Comparison of ENCODE assay signal across 1 cellular context in the genomic region with DNA sequence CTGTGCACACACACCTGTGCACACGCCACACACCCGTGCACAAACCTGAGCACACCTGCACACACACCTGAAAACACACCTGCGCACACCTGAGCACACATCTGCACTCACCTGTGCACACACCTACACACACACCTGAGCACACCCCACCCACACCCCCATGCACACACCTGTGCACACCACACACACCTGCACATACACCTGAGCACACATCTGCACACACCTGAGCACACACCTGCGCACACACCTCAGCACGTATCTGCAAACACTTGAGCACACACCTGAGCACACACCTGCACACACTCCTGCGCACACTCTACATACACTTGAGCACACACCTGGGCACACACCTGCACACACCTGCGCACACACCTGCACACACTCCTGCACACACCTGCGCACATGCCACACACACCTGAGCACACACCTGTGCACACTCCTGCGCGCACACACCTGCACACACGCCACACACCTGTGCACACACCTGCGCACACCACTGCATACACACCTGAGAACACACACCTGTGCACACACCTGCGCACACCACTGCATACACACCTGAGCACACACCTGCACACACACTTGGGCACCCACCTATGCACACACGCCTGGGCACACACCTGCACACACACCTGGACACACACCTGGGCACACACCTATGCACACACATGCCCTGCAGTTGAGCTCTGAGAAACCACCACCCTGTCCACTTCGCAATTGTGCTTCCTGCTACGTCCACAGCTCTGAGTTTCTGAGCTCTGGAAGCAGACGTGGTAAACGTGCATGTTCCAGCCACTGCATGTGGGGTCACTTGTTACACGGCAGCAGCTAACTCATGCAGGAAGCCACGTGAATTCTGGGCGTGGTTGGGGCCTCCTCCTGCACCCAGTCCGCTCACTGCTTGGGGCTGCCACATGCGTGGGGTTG.
TF ChIP-seq lines count a peak whose summit lies in the region.

No MANE protein-coding gene starts in this region.

TF ChIP-seq in HepG2, 621 proteins besides CTCF, POLR2A, EP300 and RAD21 (continued from another document):
- TF ChIP-seq, protein P1, sequence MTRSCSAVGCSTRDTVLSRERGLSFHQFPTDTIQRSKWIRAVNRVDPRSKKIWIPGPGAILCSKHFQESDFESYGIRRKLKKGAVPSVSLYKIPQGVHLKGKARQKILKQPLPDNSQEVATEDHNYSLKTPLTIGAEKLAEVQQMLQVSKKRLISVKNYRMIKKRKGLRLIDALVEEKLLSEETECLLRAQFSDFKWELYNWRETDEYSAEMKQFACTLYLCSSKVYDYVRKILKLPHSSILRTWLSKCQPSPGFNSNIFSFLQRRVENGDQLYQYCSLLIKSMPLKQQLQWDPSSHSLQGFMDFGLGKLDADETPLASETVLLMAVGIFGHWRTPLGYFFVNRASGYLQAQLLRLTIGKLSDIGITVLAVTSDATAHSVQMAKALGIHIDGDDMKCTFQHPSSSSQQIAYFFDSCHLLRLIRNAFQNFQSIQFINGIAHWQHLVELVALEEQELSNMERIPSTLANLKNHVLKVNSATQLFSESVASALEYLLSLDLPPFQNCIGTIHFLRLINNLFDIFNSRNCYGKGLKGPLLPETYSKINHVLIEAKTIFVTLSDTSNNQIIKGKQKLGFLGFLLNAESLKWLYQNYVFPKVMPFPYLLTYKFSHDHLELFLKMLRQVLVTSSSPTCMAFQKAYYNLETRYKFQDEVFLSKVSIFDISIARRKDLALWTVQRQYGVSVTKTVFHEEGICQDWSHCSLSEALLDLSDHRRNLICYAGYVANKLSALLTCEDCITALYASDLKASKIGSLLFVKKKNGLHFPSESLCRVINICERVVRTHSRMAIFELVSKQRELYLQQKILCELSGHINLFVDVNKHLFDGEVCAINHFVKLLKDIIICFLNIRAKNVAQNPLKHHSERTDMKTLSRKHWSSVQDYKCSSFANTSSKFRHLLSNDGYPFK (CRISPR knock-in tag; IDR thresholded peaks at IDR 0.05; ENCODE audit: borderline replicate concordance) = no peak
- peak; percentile 67 for TF ChIP-seq CBX1 (IDR thresholded peaks at IDR 0.05; ENCODE audit: low read depth)
- TF ChIP-seq TP53 (CRISPR knock-in tag; conservative IDR thresholded peaks at IDR 0.05) = no peak
- TF ChIP-seq, protein P2, sequence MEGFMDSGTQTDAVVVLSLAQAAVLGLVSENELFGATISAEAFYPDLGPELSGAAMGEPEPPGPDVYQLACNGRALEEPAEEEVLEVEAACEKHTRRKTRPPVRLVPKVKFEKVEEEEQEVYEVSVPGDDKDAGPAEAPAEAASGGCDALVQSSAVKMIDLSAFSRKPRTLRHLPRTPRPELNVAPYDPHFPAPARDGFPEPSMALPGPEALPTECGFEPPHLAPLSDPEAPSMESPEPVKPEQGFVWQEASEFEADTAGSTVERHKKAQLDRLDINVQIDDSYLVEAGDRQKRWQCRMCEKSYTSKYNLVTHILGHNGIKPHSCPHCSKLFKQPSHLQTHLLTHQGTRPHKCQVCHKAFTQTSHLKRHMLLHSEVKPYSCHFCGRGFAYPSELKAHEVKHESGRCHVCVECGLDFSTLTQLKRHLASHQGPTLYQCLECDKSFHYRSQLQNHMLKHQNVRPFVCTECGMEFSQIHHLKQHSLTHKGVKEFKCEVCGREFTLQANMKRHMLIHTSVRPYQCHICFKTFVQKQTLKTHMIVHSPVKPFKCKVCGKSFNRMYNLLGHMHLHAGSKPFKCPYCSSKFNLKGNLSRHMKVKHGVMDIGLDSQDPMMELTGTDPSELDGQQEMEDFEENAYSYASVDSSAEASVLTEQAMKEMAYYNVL (CRISPR knock-in tag; IDR thresholded peaks at IDR 0.05; ENCODE audit: borderline replicate concordance) = 0 out of 2 replicates have a peak, but pooled peaks have one; percentile 1
- TF ChIP-seq IKZF1 (IDR thresholded peaks at IDR 0.05) = no peak
- no peak for TF ChIP-seq ZNF367 (CRISPR knock-in tag; IDR thresholded peaks at IDR 0.05; ENCODE audit: borderline replicate concordance)
- TF ChIP-seq ZNF564 (CRISPR knock-in tag; IDR thresholded peaks at IDR 0.05) = 0 out of 2 replicates have a peak, but pooled peaks have one; percentile 20
TF ChIP-seq in HepG2: peak in this region for 43.
